2 cellular contexts compared by ENCODE assay signal in genomic region chr14:100713720-100714119, GRCh38.
TF ChIP-seq lines count a peak whose summit lies in the region.

No MANE protein-coding gene starts in this region.

TF ChIP-seq in IMR-90, 13 proteins besides CTCF, POLR2A, EP300 and RAD21:
- TF ChIP-seq RFX5 (IDR thresholded peaks at IDR 0.05; ENCODE audit: low read depth, low read length) (no peak), MXI1 (IDR thresholded peaks at IDR 0.05; ENCODE audit: borderline replicate concordance, low read depth, low read length) (no peak), RCOR1 (IDR thresholded peaks at IDR 0.05; ENCODE audit: insufficient replicate concordance, low read length) (no peak), BHLHE40 (IDR thresholded peaks at IDR 0.05; ENCODE audit: low read depth, low read length) (no peak)
TF ChIP-seq in IMR-90: peak in this region for 0.

TF ChIP-seq in WTC11, 78 proteins besides CTCF, POLR2A, EP300 and RAD21:
- no peak for TF ChIP-seq FOXP1 (CRISPR knock-in tag; IDR thresholded peaks at IDR 0.05; ENCODE audit: borderline replicate concordance)
- TF ChIP-seq, protein P1, sequence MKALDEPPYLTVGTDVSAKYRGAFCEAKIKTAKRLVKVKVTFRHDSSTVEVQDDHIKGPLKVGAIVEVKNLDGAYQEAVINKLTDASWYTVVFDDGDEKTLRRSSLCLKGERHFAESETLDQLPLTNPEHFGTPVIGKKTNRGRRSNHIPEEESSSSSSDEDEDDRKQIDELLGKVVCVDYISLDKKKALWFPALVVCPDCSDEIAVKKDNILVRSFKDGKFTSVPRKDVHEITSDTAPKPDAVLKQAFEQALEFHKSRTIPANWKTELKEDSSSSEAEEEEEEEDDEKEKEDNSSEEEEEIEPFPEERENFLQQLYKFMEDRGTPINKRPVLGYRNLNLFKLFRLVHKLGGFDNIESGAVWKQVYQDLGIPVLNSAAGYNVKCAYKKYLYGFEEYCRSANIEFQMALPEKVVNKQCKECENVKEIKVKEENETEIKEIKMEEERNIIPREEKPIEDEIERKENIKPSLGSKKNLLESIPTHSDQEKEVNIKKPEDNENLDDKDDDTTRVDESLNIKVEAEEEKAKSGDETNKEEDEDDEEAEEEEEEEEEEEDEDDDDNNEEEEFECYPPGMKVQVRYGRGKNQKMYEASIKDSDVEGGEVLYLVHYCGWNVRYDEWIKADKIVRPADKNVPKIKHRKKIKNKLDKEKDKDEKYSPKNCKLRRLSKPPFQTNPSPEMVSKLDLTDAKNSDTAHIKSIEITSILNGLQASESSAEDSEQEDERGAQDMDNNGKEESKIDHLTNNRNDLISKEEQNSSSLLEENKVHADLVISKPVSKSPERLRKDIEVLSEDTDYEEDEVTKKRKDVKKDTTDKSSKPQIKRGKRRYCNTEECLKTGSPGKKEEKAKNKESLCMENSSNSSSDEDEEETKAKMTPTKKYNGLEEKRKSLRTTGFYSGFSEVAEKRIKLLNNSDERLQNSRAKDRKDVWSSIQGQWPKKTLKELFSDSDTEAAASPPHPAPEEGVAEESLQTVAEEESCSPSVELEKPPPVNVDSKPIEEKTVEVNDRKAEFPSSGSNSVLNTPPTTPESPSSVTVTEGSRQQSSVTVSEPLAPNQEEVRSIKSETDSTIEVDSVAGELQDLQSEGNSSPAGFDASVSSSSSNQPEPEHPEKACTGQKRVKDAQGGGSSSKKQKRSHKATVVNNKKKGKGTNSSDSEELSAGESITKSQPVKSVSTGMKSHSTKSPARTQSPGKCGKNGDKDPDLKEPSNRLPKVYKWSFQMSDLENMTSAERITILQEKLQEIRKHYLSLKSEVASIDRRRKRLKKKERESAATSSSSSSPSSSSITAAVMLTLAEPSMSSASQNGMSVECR (CRISPR knock-in tag; IDR thresholded peaks at IDR 0.05; ENCODE audit: borderline replicate concordance), result no peak
- TF ChIP-seq USF2 (CRISPR knock-in tag; IDR thresholded peaks at IDR 0.05), result no peak
- no peak for TF ChIP-seq ETV6 (CRISPR knock-in tag; IDR thresholded peaks at IDR 0.05)
- no peak for TF ChIP-seq AFF4 (CRISPR knock-in tag; IDR thresholded peaks at IDR 0.05; ENCODE audit: borderline replicate concordance)
- no peak for TF ChIP-seq CREB1 (CRISPR knock-in tag; IDR thresholded peaks at IDR 0.05)
- TF ChIP-seq, protein P2, sequence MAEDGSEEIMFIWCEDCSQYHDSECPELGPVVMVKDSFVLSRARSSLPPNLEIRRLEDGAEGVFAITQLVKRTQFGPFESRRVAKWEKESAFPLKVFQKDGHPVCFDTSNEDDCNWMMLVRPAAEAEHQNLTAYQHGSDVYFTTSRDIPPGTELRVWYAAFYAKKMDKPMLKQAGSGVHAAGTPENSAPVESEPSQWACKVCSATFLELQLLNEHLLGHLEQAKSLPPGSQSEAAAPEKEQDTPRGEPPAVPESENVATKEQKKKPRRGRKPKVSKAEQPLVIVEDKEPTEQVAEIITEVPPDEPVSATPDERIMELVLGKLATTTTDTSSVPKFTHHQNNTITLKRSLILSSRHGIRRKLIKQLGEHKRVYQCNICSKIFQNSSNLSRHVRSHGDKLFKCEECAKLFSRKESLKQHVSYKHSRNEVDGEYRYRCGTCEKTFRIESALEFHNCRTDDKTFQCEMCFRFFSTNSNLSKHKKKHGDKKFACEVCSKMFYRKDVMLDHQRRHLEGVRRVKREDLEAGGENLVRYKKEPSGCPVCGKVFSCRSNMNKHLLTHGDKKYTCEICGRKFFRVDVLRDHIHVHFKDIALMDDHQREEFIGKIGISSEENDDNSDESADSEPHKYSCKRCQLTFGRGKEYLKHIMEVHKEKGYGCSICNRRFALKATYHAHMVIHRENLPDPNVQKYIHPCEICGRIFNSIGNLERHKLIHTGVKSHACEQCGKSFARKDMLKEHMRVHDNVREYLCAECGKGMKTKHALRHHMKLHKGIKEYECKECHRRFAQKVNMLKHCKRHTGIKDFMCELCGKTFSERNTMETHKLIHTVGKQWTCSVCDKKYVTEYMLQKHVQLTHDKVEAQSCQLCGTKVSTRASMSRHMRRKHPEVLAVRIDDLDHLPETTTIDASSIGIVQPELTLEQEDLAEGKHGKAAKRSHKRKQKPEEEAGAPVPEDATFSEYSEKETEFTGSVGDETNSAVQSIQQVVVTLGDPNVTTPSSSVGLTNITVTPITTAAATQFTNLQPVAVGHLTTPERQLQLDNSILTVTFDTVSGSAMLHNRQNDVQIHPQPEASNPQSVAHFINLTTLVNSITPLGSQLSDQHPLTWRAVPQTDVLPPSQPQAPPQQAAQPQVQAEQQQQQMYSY (CRISPR knock-in tag; IDR thresholded peaks at IDR 0.05), result no peak
- no peak for TF ChIP-seq TCF7 (CRISPR knock-in tag; IDR thresholded peaks at IDR 0.05; ENCODE audit: low read depth)
- TF ChIP-seq, protein P3, sequence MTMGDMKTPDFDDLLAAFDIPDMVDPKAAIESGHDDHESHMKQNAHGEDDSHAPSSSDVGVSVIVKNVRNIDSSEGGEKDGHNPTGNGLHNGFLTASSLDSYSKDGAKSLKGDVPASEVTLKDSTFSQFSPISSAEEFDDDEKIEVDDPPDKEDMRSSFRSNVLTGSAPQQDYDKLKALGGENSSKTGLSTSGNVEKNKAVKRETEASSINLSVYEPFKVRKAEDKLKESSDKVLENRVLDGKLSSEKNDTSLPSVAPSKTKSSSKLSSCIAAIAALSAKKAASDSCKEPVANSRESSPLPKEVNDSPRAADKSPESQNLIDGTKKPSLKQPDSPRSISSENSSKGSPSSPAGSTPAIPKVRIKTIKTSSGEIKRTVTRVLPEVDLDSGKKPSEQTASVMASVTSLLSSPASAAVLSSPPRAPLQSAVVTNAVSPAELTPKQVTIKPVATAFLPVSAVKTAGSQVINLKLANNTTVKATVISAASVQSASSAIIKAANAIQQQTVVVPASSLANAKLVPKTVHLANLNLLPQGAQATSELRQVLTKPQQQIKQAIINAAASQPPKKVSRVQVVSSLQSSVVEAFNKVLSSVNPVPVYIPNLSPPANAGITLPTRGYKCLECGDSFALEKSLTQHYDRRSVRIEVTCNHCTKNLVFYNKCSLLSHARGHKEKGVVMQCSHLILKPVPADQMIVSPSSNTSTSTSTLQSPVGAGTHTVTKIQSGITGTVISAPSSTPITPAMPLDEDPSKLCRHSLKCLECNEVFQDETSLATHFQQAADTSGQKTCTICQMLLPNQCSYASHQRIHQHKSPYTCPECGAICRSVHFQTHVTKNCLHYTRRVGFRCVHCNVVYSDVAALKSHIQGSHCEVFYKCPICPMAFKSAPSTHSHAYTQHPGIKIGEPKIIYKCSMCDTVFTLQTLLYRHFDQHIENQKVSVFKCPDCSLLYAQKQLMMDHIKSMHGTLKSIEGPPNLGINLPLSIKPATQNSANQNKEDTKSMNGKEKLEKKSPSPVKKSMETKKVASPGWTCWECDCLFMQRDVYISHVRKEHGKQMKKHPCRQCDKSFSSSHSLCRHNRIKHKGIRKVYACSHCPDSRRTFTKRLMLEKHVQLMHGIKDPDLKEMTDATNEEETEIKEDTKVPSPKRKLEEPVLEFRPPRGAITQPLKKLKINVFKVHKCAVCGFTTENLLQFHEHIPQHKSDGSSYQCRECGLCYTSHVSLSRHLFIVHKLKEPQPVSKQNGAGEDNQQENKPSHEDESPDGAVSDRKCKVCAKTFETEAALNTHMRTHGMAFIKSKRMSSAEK (CRISPR knock-in tag; IDR thresholded peaks at IDR 0.05; ENCODE audit: borderline replicate concordance), result no peak
- TF ChIP-seq USF1 (CRISPR knock-in tag; IDR thresholded peaks at IDR 0.05), result no peak
- no peak for TF ChIP-seq GABPB1 (CRISPR knock-in tag; IDR thresholded peaks at IDR 0.05)
- TF ChIP-seq, protein P4, sequence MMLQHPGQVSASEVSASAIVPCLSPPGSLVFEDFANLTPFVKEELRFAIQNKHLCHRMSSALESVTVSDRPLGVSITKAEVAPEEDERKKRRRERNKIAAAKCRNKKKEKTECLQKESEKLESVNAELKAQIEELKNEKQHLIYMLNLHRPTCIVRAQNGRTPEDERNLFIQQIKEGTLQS (CRISPR knock-in tag; conservative IDR thresholded peaks at IDR 0.05), result no peak
- no peak for TF ChIP-seq JAZF1 (CRISPR knock-in tag; IDR thresholded peaks at IDR 0.05)
- TF ChIP-seq MXD4 (CRISPR knock-in tag; IDR thresholded peaks at IDR 0.05; ENCODE audit: borderline replicate concordance), result no peak
- no peak for TF ChIP-seq ZNF138 (CRISPR knock-in tag; conservative IDR thresholded peaks at IDR 0.05)
